9 cellular contexts compared by ENCODE assay signal in genomic region chr9:129351642-129352151, GRCh38.
DNase-seq lines count a peak whose midpoint lies in the region; ATAC-seq and TF ChIP-seq lines count a peak whose summit lies in the region.
"Had no signal": no experiment of that assay in that cellular context is flagged by ENCODE, and none has a peak within 500 bp of the region (broad histone marks: within the 10 kb centered on the region; RNA-seq: fewer than 3 reads in every experiment).

No MANE protein-coding gene starts in this region.

- ATAC-seq in Right ventricle myocardium inferior (no peak), HG03280 (IDR thresholded peaks at IDR 0.05; ENCODE audit: unreplicated experiment) (no peak), left colon (no peak), GM21529 (IDR thresholded peaks at IDR 0.05; ENCODE audit: unreplicated experiment) (no peak)

- no peaks in the 10 kb centered on the region for H3K36me3 Mint-ChIP-seq in mesothelial cell of epicardium

- H3K4me3 ChIP-seq in cardiac muscle cell (peak overlapping the region; percentile 22), vagina (peak overlapping the region; percentile 34 to 40)

- peaks cover 4% of the 10 kb centered on the region for H3K9me3 Mint-ChIP-seq in mesothelial cell of epicardium

- H3K27ac ChIP-seq in cardiac muscle cell (no peak overlapping the region), cingulate gyrus (ENCODE audit: low read depth, low read length) (peak overlapping the region; percentile 29), vagina (peak overlapping the region; percentile 83)

- peaks cover 31% of the 10 kb centered on the region for H3K4me1 ChIP-seq in cardiac muscle cell (ENCODE audit: low read depth)
- H3K4me1 ChIP-seq in vagina: peaks cover 53% of the 10 kb centered on the region

- no peak for TF ChIP-seq POLR2A in vagina (IDR thresholded peaks at IDR 0.05)

- H3K36me3 ChIP-seq in cardiac muscle cell (no peaks in the 10 kb centered on the region), vagina (no peaks in the 10 kb centered on the region)

- TF ChIP-seq CTCF in cardiac muscle cell (IDR thresholded peaks at IDR 0.05; ENCODE audit: low read depth, low read length) (no peak), mesothelial cell of epicardium (IDR thresholded peaks at IDR 0.05; ENCODE audit: unreplicated experiment) (no peak), vagina (IDR thresholded peaks at IDR 0.05) (no peak)

- DNase-seq in cardiac muscle cell (ENCODE audit: low read depth in 1 of 2, low spot score in 1 of 2) (peak in 1 of 2 donors; percentile 44), Right ventricle myocardium inferior (ENCODE audit: missing footprints) (no peak), mesothelial cell of epicardium (ENCODE audit: low spot score in 2 of 2, unreplicated experiment in 2 of 2) (no peak), vagina (ENCODE audit: extremely low spot score in 2 of 2) (no peak), left colon (no peak)
- DNase-seq: RPMI8226 had no signal

- H3K9me3 ChIP-seq in cardiac muscle cell (ENCODE audit: low read depth) (no peaks in the 10 kb centered on the region), vagina (no peaks in the 10 kb centered on the region)

- H3K27ac Mint-ChIP-seq in mesothelial cell of epicardium: peak overlapping the region; percentile 91

- no peaks in the 10 kb centered on the region for H3K27me3 Mint-ChIP-seq in mesothelial cell of epicardium (ENCODE audit: low read depth)

- no peaks in the 10 kb centered on the region for H3K27me3 ChIP-seq in cardiac muscle cell
- H3K27me3 ChIP-seq in vagina: no peaks in the 10 kb centered on the region

- H3K4me3 Mint-ChIP-seq in mesothelial cell of epicardium: peak overlapping the region; percentile 67

- intact Hi-C loops in Right ventricle myocardium inferior (cut with DNase I) (no loop called here), vagina (cut with DNase I) (no loop called here), left colon (cut with DNase I, micrococcal nuclease) (no loop called here)

- H3K4me1 Mint-ChIP-seq in mesothelial cell of epicardium: peaks cover 25% of the 10 kb centered on the region
